In genomic region chr4:39568805-39569204, GRCh38 we compare ENCODE assay signal across 2 cellular contexts.
TF ChIP-seq lines count a peak whose summit lies in the region.

No MANE protein-coding gene starts in this region.

TF ChIP-seq in HCT116, 20 proteins besides CTCF, POLR2A, EP300 and RAD21:
- TF ChIP-seq ZBTB33 (IDR thresholded peaks at IDR 0.05; ENCODE audit: extremely low read depth, insufficient replicate concordance, low read length) (no peak), SRF (IDR thresholded peaks at IDR 0.05; ENCODE audit: low read depth) (peak; percentile 61; the same call in 1 of the 2 replicates)

TF ChIP-seq in HepG2, 621 proteins besides CTCF, POLR2A, EP300 and RAD21:
- TF ChIP-seq ZNF510 (CRISPR knock-in tag; IDR thresholded peaks at IDR 0.05; ENCODE audit: low read depth) (no peak), SRF (IDR thresholded peaks at IDR 0.05; ENCODE audit: low read depth, low read length) (peak; percentile 65)
